Comparison of ENCODE assay signal across 18 cellular contexts in the genomic region with DNA sequence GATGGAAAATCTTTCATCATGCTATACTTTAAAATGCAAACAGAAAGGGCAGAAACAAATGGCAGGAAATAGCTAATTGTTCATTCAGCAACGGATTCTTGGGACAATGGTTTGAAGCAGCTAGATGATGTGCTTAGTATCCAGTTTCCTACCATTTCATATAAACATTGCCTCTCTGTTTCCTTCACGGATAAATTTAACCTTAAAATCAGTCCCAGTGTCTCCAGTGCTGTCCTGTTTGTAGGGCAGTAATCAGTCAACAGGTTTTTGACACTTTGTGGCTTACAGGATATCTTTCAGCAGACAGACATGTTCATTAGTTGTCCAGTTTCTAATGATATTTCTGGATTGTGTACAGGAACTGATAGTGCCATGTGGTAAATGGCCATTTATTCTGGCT. TPM values are rescaled to one million over a fixed set of nuclear protein-coding genes. Genes with fewer than 3 reads are reported as not detected.
DNase-seq lines count a peak whose midpoint lies in the region; FAIRE-seq and TF ChIP-seq lines count a peak whose summit lies in the region.
"Had no signal": no experiment of that assay in that cellular context is flagged by ENCODE, and none has a peak within 500 bp of the region (broad histone marks: within the 10 kb centered on the region; RNA-seq: fewer than 3 reads in every experiment).

No MANE protein-coding gene starts in this region.

- intact Hi-C loops in endothelial cell of umbilical vein (cut with micrococcal nuclease) = no loop called here
- intact Hi-C loops in ascending aorta (cut with DNase I) = no loop called here

- no peaks in the 10 kb centered on the region for H3K79me2 ChIP-seq in endothelial cell of umbilical vein (ENCODE audit: control insufficient read depth, insufficient read depth, low read length)

- no TSS peak for BruUV-seq in endothelial cell of umbilical vein (replicated peaks; lab: Mats Ljungman, UMichigan)

- H3K9ac ChIP-seq in endothelial cell of umbilical vein (replicated peaks; ENCODE audit: extremely low read depth, insufficient read depth, low read length) = no peak overlapping the region

- peak; percentile 75 for DNase-seq in DMS153 (lab: John Stamatoyannopoulos, UW)
- DNase-seq in NCI-H146 (lab: John Stamatoyannopoulos, UW) = peak; percentile 75
- peak; percentile 46 for DNase-seq in NCI-H748 treated with DMSO at 0.1 percent for 48 hours (lab: John Stamatoyannopoulos, UW)
- DNase-seq in endothelial cell of umbilical vein (ENCODE audit: low read depth, low spot score) = peak; percentile 68
- DNase-seq in ascending aorta (ENCODE audit: low spot score in 2 of 2) = no peak
- no peak for DNase-seq in putamen (ENCODE audit: low spot score)
- no peak for DNase-seq in HFFc6
- DNase-seq: AML-193, DMS 273 treated with DMSO at 0.1 percent for 48 hours, GF-D8, H9, NCI-H1092 treated with DMSO at 0.1 percent for 48 hours, NCI-H2227 treated with DMSO at 0.1 percent for 48 hours, NCI-H524, Peyer's patch had no signal

- FAIRE-seq in endothelial cell of umbilical vein (lab: Jason Lieb, UNC) = peak; percentile 66

- H3K27me3 ChIP-seq in endothelial cell of umbilical vein (ENCODE audit: control insufficient read depth in 2 of 2, insufficient read depth in 2 of 2, low read length in 2 of 2) = no peaks in the 10 kb centered on the region
- H3K27me3 ChIP-seq in ascending aorta = no peaks in the 10 kb centered on the region
- H3K27me3 ChIP-seq: Peyer's patch, SJSA1 had no signal

- H3K9me1 ChIP-seq in endothelial cell of umbilical vein (replicated peaks; ENCODE audit: control insufficient read depth, extremely low read depth, insufficient read depth, low read length) = no peaks in the 10 kb centered on the region

- no peaks in the 10 kb centered on the region for H3K9me3 ChIP-seq in endothelial cell of umbilical vein (replicated peaks; ENCODE audit: control insufficient read depth, insufficient read depth, low read length)
- no peaks in the 10 kb centered on the region for H3K9me3 ChIP-seq in ascending aorta
- H3K9me3 ChIP-seq: Peyer's patch, SJSA1 had no signal

- no peak overlapping the region for H3K27ac Mint-ChIP-seq in HFFc6
- H3K27ac Mint-ChIP-seq: H9; T-helper 1 cell treated with Interleukin-12 subunit alpha and Interleukin-12 subunit beta and Interleukin-4 antibody, amounts not matched to agents 30 μg/mL and 1 μg/mL, for 36 hours had no signal

- H3K4me3 ChIP-seq in endothelial cell of umbilical vein (replicated peaks in 1 of 3; ENCODE audit: insufficient read depth in 1 of 3, low read depth in 1 of 3, low read length in 3 of 3) (no peak overlapping the region), ascending aorta (no peak overlapping the region)
- H3K4me3 ChIP-seq: Peyer's patch, SJSA1 had no signal

- H3K36me3 Mint-ChIP-seq in HFFc6 (ENCODE audit: low read depth) = no peaks in the 10 kb centered on the region

- H3K4me2 ChIP-seq in endothelial cell of umbilical vein (ENCODE audit: insufficient read depth, low read length) = no peak overlapping the region

- POLR2A ChIA-PET in endothelial cell of umbilical vein (lab: Charles Lee) = no interaction called here

- H3K4me1 Mint-ChIP-seq in HFFc6 (ENCODE audit: low read depth) = 0 out of 2 replicates have a peak, but pooled peaks cover 5% of the 10 kb centered on the region
- H3K4me1 Mint-ChIP-seq: H9 had no signal

- TF ChIP-seq CTCF in endothelial cell of umbilical vein (IDR thresholded peaks at IDR 0.05; ENCODE audit: extremely low read depth in 1 of 2, insufficient read depth in 1 of 2, low read depth in 1 of 2, low read length in 2 of 2) (no peak), ascending aorta (IDR thresholded peaks at IDR 0.05) (no peak), HFFc6 (IDR thresholded peaks at IDR 0.05) (no peak)

- CTCF ChIA-PET in endothelial cell of umbilical vein (lab: Charles Lee) = interaction anchor here (1.2 kb wide), 1 partner anchor 11 kb away, joined by 3 read pairs; no protein-coding TSS in a partner anchor

- H3K4me1 ChIP-seq in endothelial cell of umbilical vein (ENCODE audit: control insufficient read depth, extremely low read depth, insufficient read depth, low read length) = peaks cover 2% of the 10 kb centered on the region
- no peaks in the 10 kb centered on the region for H3K4me1 ChIP-seq in ascending aorta
- H3K4me1 ChIP-seq: Peyer's patch, SJSA1 had no signal

- H3K27me3 Mint-ChIP-seq in HFFc6 (ENCODE audit: insufficient read depth) = no peaks in the 10 kb centered on the region; the same call in 1 of the 2 replicates

- H3K36me3 ChIP-seq in endothelial cell of umbilical vein (ENCODE audit: control insufficient read depth in 2 of 2, extremely low read depth in 1 of 2, insufficient read depth in 2 of 2, low read length in 2 of 2) (no peaks in the 10 kb centered on the region), ascending aorta (no peaks in the 10 kb centered on the region)
- H3K36me3 ChIP-seq: Peyer's patch, SJSA1 had no signal

- no peaks in the 10 kb centered on the region for H4K20me1 ChIP-seq in endothelial cell of umbilical vein (replicated peaks; ENCODE audit: control insufficient read depth, extremely low read depth, insufficient read depth, low read length)

- peak overlapping the region; percentile 6 for H2AFZ ChIP-seq in endothelial cell of umbilical vein (ENCODE audit: low read depth, low read length)

- H3K27ac ChIP-seq in endothelial cell of umbilical vein (ENCODE audit: insufficient read depth, low read depth, low read length) (no peak overlapping the region), ascending aorta (no peak overlapping the region)
- H3K27ac ChIP-seq: C4-2B, Peyer's patch, SJSA1 had no signal

- TF ChIP-seq POLR2A in endothelial cell of umbilical vein (IDR thresholded peaks at IDR 0.05; ENCODE audit: low read depth, low read length) = no peak

- no peak overlapping the region for H3K4me3 Mint-ChIP-seq in HFFc6
- H3K4me3 Mint-ChIP-seq: H9; T-helper 1 cell treated with Interleukin-12 subunit alpha and Interleukin-12 subunit beta and Interleukin-4 antibody, amounts not matched to agents 30 μg/mL and 1 μg/mL, for 36 hours had no signal

- dilution Hi-C loops in endothelial cell of umbilical vein (cut with MboI; ENCODE audit: extremely low pct_ligation_motif_present, low sequenced_read_pairs) = no loop called here

- H3K9me3 Mint-ChIP-seq in HFFc6 = no peaks in the 10 kb centered on the region
- H3K9me3 Mint-ChIP-seq: H9; T-helper 1 cell treated with Interleukin-12 subunit alpha and Interleukin-12 subunit beta and Interleukin-4 antibody, amounts not matched to agents 30 μg/mL and 1 μg/mL, for 36 hours had no signal

TF ChIP-seq in endothelial cell of umbilical vein, 7 proteins besides CTCF, POLR2A, EP300 and RAD21:
- no peak for TF ChIP-seq MYC (IDR thresholded peaks at IDR 0.05; ENCODE audit: low read depth, low read length)
- no peak for TF ChIP-seq POLR2AphosphoS5 (IDR thresholded peaks at IDR 0.05; ENCODE audit: insufficient read depth, low read depth, low read length)
- no peak for TF ChIP-seq JUN (IDR thresholded peaks at IDR 0.05; ENCODE audit: borderline replicate concordance, insufficient read depth, insufficient read length, low read depth)
- TF ChIP-seq FOS (IDR thresholded peaks at IDR 0.05; ENCODE audit: borderline replicate concordance, insufficient read depth, low read length) = no peak
- TF ChIP-seq GATA2 (IDR thresholded peaks at IDR 0.05; ENCODE audit: insufficient read depth, insufficient read length, low read depth, low read length) = no peak
- TF ChIP-seq, protein P1, sequence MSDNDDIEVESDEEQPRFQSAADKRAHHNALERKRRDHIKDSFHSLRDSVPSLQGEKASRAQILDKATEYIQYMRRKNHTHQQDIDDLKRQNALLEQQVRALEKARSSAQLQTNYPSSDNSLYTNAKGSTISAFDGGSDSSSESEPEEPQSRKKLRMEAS (IDR thresholded peaks at IDR 0.05; ENCODE audit: insufficient read depth, insufficient read length) = no peak
- TF ChIP-seq EZH2 (IDR thresholded peaks at IDR 0.05; ENCODE audit: borderline replicate concordance, low read depth, low read length, severe bottlenecking) = no peak
TF ChIP-seq in endothelial cell of umbilical vein: peak in this region for 0.

RNA-seq across cellular contexts. Expression of a gene that starts 24.7 kb away (rescaled TPM):
- 34.8 and 41.2 TPM in 2 replicates for total RNA-seq in endothelial cell of umbilical vein
- polyA plus RNA-seq in endothelial cell of umbilical vein = 5.3 and 8.0 TPM in 2 replicates
- 14.3 and 14.6 TPM in 2 replicates for polyA plus RNA-seq in endothelial cell of umbilical vein (2011; cell fraction: cytosol; rRNA removed)
- polyA plus RNA-seq in endothelial cell of umbilical vein (2011; cell fraction: nucleus; rRNA removed) = 14.1 and 15.9 TPM in 2 replicates
- polyA plus RNA-seq in endothelial cell of umbilical vein (2012) = 15.0 and 22.0 TPM in 2 replicates
- polyA minus RNA-seq in endothelial cell of umbilical vein = 12.5 and 15.2 TPM in 2 replicates
- polyA minus RNA-seq in endothelial cell of umbilical vein (2011; cell fraction: cytosol; rRNA and poly(A)+ RNA removed) = 11.2 TPM
- 20.2 and 22.2 TPM in 2 replicates for polyA minus RNA-seq in endothelial cell of umbilical vein (2011; cell fraction: nucleus; rRNA and poly(A)+ RNA removed)
- total RNA-seq in ascending aorta = 10.6 TPM
- total RNA-seq in HFFc6 (2021; fragmentation: NEBNext Ultra II Directional; extraction: Animal tissue kit (Norgen Biotek cat#: 25700)) = 10 to 100 TPM; 39.2 to 50.4 (median 43.0) TPM

RNA-seq across cellular contexts. Expression of a gene that starts 45.8 kb away (rescaled TPM):
- total RNA-seq in endothelial cell of umbilical vein = 245 and 271 TPM in 2 replicates
- polyA plus RNA-seq in endothelial cell of umbilical vein = 150 and 163 TPM in 2 replicates
- polyA plus RNA-seq in endothelial cell of umbilical vein (2011; cell fraction: cytosol; rRNA removed) = 195 and 206 TPM in 2 replicates
- polyA plus RNA-seq in endothelial cell of umbilical vein (2011; cell fraction: nucleus; rRNA removed) = 85.6 and 109 TPM in 2 replicates
- polyA plus RNA-seq in endothelial cell of umbilical vein (2012) = 210 and 232 TPM in 2 replicates
- 66.5 and 82.9 TPM in 2 replicates for polyA minus RNA-seq in endothelial cell of umbilical vein
- 30.4 TPM for polyA minus RNA-seq in endothelial cell of umbilical vein (2011; cell fraction: cytosol; rRNA and poly(A)+ RNA removed)
- 20.1 and 33.0 TPM in 2 replicates for polyA minus RNA-seq in endothelial cell of umbilical vein (2011; cell fraction: nucleus; rRNA and poly(A)+ RNA removed)
- 345 TPM for total RNA-seq in ascending aorta
- total RNA-seq in HFFc6 (2021; fragmentation: NEBNext Ultra II Directional; extraction: Animal tissue kit (Norgen Biotek cat#: 25700)) = 100 to 1,000 TPM; 161 to 258 (median 191) TPM

Comparison
In these comparisons a context has a peak if more than half of its experiments do, and no peak if none do; other contexts are left out.
1. DNase-seq: peak in DMS153 (single experiment), NCI-H146 (single experiment), NCI-H748 treated with DMSO at 0.1 percent for 48 hours (single experiment) and endothelial cell of umbilical vein (single experiment); none in ascending aorta (0 of 2), putamen (single experiment) and HFFc6 (single experiment).